Comparison of ENCODE assay signal across 29 cellular contexts in genomic region chr5:80504833-80505232, GRCh38. TPM values are rescaled to one million over a fixed set of nuclear protein-coding genes. Genes with fewer than 3 reads are reported as not detected.
"Had no signal": no experiment of that assay in that cellular context is flagged by ENCODE, and none has a peak within 500 bp of the region (broad histone marks: within the 10 kb centered on the region; RNA-seq: fewer than 3 reads in every experiment).

No MANE protein-coding gene starts in this region.

- H3K4me1 ChIP-seq: left ventricle myocardium inferior, pancreas, prostate gland, sigmoid colon, tibial nerve, upper lobe of left lung had no signal

- H3K36me3 ChIP-seq: left ventricle myocardium inferior, pancreas, prostate gland, sigmoid colon, upper lobe of left lung, vagina had no signal

- H3K4me3 Mint-ChIP-seq: immature natural killer cell; mesothelial cell of epicardium; natural killer cell treated with Interleukin-12 subunit alpha and Interleukin-12 subunit beta and Interleukin-15 and Interleukin-18, amount 100 ng/mL, for 72 hours; stimulated activated memory B cell treated with anti-CD40 and anti-IgM and Interleukin-4, amounts not matched to agents 10 μg/mL and 1 μg/mL and 100 μg/mL, for 72 hours; stimulated activated naive CD8-positive, alpha-beta T cell treated with anti-CD3 and anti-CD28 coated beads, Interleukin-15, amount 100 ng/mL, for 72 hours had no signal

- H3K27ac Mint-ChIP-seq: immature natural killer cell; mesothelial cell of epicardium; natural killer cell treated with Interleukin-12 subunit alpha and Interleukin-12 subunit beta and Interleukin-15 and Interleukin-18, amount 100 ng/mL, for 72 hours; stimulated activated memory B cell treated with anti-CD40 and anti-IgM and Interleukin-4, amounts not matched to agents 10 μg/mL and 1 μg/mL and 100 μg/mL, for 72 hours; stimulated activated naive CD8-positive, alpha-beta T cell treated with anti-CD3 and anti-CD28 coated beads, Interleukin-15, amount 100 ng/mL, for 72 hours had no signal

- H3K4me1 Mint-ChIP-seq: immature natural killer cell; mesothelial cell of epicardium; stimulated activated naive CD8-positive, alpha-beta T cell treated with anti-CD3 and anti-CD28 coated beads, Interleukin-15, amount 100 ng/mL, for 72 hours had no signal

- DNase-seq: hypothalamus; immature natural killer cell; kidney; left colon; left ventricle myocardium inferior; mesendoderm; mucosa of descending colon; naive thymus-derived CD4-positive, alpha-beta T cell; nucleus accumbens; pancreas; posterior cingulate gyrus; retina; right cardiac atrium; sigmoid colon; small intestine; spleen; stimulated activated CD4-positive, alpha-beta T cell treated with anti-CD3 and anti-CD28 coated beads, Interleukin-4, amount 100 ng/mL, for 4 hours; stimulated activated CD8-positive, alpha-beta memory T cell treated with anti-CD3 and anti-CD28 coated beads, Interleukin-4, amount 100 ng/mL, for 48 hours; stimulated activated naive CD4-positive, alpha-beta T cell treated with Interleukin-2 at 50 U/mL for 16 hours; stimulated activated naive CD8-positive, alpha-beta T cell treated with anti-CD3 and anti-CD28 coated beads, Interleukin-15, amount 100 ng/mL, for 72 hours; substantia nigra; upper lobe of left lung had no signal

- ATAC-seq: left colon; mucosa of descending colon; naive thymus-derived CD4-positive, alpha-beta T cell; natural killer cell treated with Interleukin-12 subunit alpha and Interleukin-12 subunit beta and Interleukin-15 and Interleukin-18, amount 100 ng/mL, for 72 hours; pancreas; right cardiac atrium; stimulated activated memory B cell treated with anti-CD40 and anti-IgM and Interleukin-4, amounts not matched to agents 10 μg/mL and 1 μg/mL and 100 μg/mL, for 72 hours; stimulated activated naive CD8-positive, alpha-beta T cell treated with anti-CD3 and anti-CD28 coated beads, Interleukin-15, amount 100 ng/mL, for 72 hours had no signal

- H3K4me3 ChIP-seq: left ventricle myocardium inferior, lung, mucosa of descending colon, pancreas, prostate gland, sigmoid colon, spleen, tibial nerve, upper lobe of left lung, vagina had no signal

- H3K27ac ChIP-seq: left ventricle myocardium inferior, pancreas, prostate gland, sigmoid colon, tibial nerve, upper lobe of left lung, vagina had no signal

- H3K9me3 Mint-ChIP-seq: immature natural killer cell; naive thymus-derived CD4-positive, alpha-beta T cell; natural killer cell treated with Interleukin-12 subunit alpha and Interleukin-12 subunit beta and Interleukin-15 and Interleukin-18, amount 100 ng/mL, for 72 hours; stimulated activated memory B cell treated with anti-CD40 and anti-IgM and Interleukin-4, amounts not matched to agents 10 μg/mL and 1 μg/mL and 100 μg/mL, for 72 hours; stimulated activated naive CD8-positive, alpha-beta T cell treated with anti-CD3 and anti-CD28 coated beads, Interleukin-15, amount 100 ng/mL, for 72 hours had no signal

- H3K27me3 ChIP-seq: pancreas, sigmoid colon, spleen, tibial nerve, upper lobe of left lung, vagina had no signal

- H3K27me3 Mint-ChIP-seq: stimulated activated memory B cell treated with anti-CD40 and anti-IgM and Interleukin-4, amounts not matched to agents 10 μg/mL and 1 μg/mL and 100 μg/mL, for 72 hours; stimulated activated naive CD8-positive, alpha-beta T cell treated with anti-CD3 and anti-CD28 coated beads, Interleukin-15, amount 100 ng/mL, for 72 hours had no signal

- H3K9me3 ChIP-seq: left ventricle myocardium inferior, mucosa of descending colon, pancreas, prostate gland, sigmoid colon, spleen, tibial nerve, upper lobe of left lung, vagina had no signal

- H3K36me3 Mint-ChIP-seq: immature natural killer cell; mesothelial cell of epicardium; natural killer cell treated with Interleukin-12 subunit alpha and Interleukin-12 subunit beta and Interleukin-15 and Interleukin-18, amount 100 ng/mL, for 72 hours; stimulated activated memory B cell treated with anti-CD40 and anti-IgM and Interleukin-4, amounts not matched to agents 10 μg/mL and 1 μg/mL and 100 μg/mL, for 72 hours had no signal

RNA-seq across cellular contexts. Expression of gene FAM151B, which starts 16.9 kb away (rescaled TPM):
- polyA plus RNA-seq: immature natural killer cell had no signal
